ENCODE assay signal across 1 cellular context in genomic region chr16:30429678-30430427, GRCh38.
TF ChIP-seq lines count a peak whose summit lies in the region.

Gene DCTPP1, minus strand, starts transcription at chr16:30430030. Its CDS starts 50 bp downstream, at chr16:30429980.

TF ChIP-seq in HepG2, 621 proteins besides CTCF, POLR2A, EP300 and RAD21 (continued from another document and continues in another):
- TF ChIP-seq ZUFSP (CRISPR knock-in tag; IDR thresholded peaks at IDR 0.05; ENCODE audit: borderline replicate concordance) (no peak), NR2F2 (IDR thresholded peaks at IDR 0.05; ENCODE audit: borderline replicate concordance, low read depth) (0 out of 2 replicates have a peak, but pooled peaks have one; percentile 42), PITX1 (CRISPR knock-in tag; IDR thresholded peaks at IDR 0.05) (no peak; the same call in 1 of the 2 replicates), TCF12 (IDR thresholded peaks at IDR 0.05) (no peak), TCF12 (CRISPR knock-in tag; IDR thresholded peaks at IDR 0.05) (peak; percentile 20; the same call in 1 of the 2 replicates), RFX5 (IDR thresholded peaks at IDR 0.05; ENCODE audit: low read depth, low read length) (peak; percentile 48; the same call in 1 of the 2 replicates), ATF7 (IDR thresholded peaks at IDR 0.05) (peak; percentile 28; the same call in 1 of the 2 replicates), ATF7 (CRISPR knock-in tag; IDR thresholded peaks at IDR 0.05) (peak; percentile 76; the same call in 1 of the 2 replicates), CCDC6 (CRISPR knock-in tag; IDR thresholded peaks at IDR 0.05) (peak; percentile 84), LCORL (IDR thresholded peaks at IDR 0.05) (peak; percentile 47; the same call in 1 of the 2 replicates), LCORL (CRISPR knock-in tag; IDR thresholded peaks at IDR 0.05) (peak; percentile 74; the same call in 1 of the 2 replicates), GPN1 (CRISPR knock-in tag; IDR thresholded peaks at IDR 0.05; ENCODE audit: borderline replicate concordance) (no peak), ZNF570 (CRISPR knock-in tag; IDR thresholded peaks at IDR 0.05; ENCODE audit: borderline replicate concordance) (peak; percentile 61; the same call in 1 of the 2 replicates), HINFP (CRISPR knock-in tag; IDR thresholded peaks at IDR 0.05; ENCODE audit: low read depth) (0 out of 2 replicates have a peak, but pooled peaks have one; percentile 21), MIER3 (CRISPR knock-in tag; IDR thresholded peaks at IDR 0.05; ENCODE audit: borderline replicate concordance) (peak; percentile 73), ZSCAN22 (CRISPR knock-in tag; IDR thresholded peaks at IDR 0.05) (peak; percentile 72; the same call in 1 of the 2 replicates), MED13 (CRISPR knock-in tag; IDR thresholded peaks at IDR 0.05) (0 out of 2 replicates have a peak, but pooled peaks have one; percentile 35), HNF1A (IDR thresholded peaks at IDR 0.05; ENCODE audit: low read depth) (no peak; the same call in 1 of the 2 replicates), HNF1A (CRISPR knock-in tag; IDR thresholded peaks at IDR 0.05; ENCODE audit: borderline replicate concordance) (peak; percentile 48), ZNF3 (CRISPR knock-in tag; IDR thresholded peaks at IDR 0.05) (no peak), SNAI1 (CRISPR knock-in tag; IDR thresholded peaks at IDR 0.05; ENCODE audit: borderline replicate concordance) (peak; percentile 96; the same call in 1 of the 2 replicates), HMGXB3 (CRISPR knock-in tag; IDR thresholded peaks at IDR 0.05; ENCODE audit: borderline replicate concordance) (peak; percentile 95), RNF219 (CRISPR knock-in tag; IDR thresholded peaks at IDR 0.05) (no peak), SP2 (CRISPR knock-in tag; IDR thresholded peaks at IDR 0.05) (peak; percentile 92), ERF (CRISPR knock-in tag; IDR thresholded peaks at IDR 0.05) (peak; percentile 95), SRSF4 (IDR thresholded peaks at IDR 0.05; ENCODE audit: low read depth, low read length, poor library complexity, severe bottlenecking) (no peak), ZNF354B (CRISPR knock-in tag; IDR thresholded peaks at IDR 0.05) (no peak; the same call in none of the 2 replicates), ZNF292 (CRISPR knock-in tag; IDR thresholded peaks at IDR 0.05; ENCODE audit: borderline replicate concordance, low read depth) (peak; percentile 48; the same call in 1 of the 2 replicates), ISL2 (CRISPR knock-in tag; IDR thresholded peaks at IDR 0.05) (peak; percentile 86), GZF1 (CRISPR knock-in tag; IDR thresholded peaks at IDR 0.05) (peak; percentile 71; the same call in 1 of the 2 replicates), ARNTL (CRISPR knock-in tag; IDR thresholded peaks at IDR 0.05) (peak; percentile 37; the same call in 1 of the 2 replicates), HOMEZ (CRISPR knock-in tag; IDR thresholded peaks at IDR 0.05; ENCODE audit: low read depth) (peak; percentile 90), ATF3 (CRISPR knock-in tag; IDR thresholded peaks at IDR 0.05) (0 out of 2 replicates have a peak, but pooled peaks have one; percentile 25), CREBL2 (CRISPR knock-in tag; IDR thresholded peaks at IDR 0.05; ENCODE audit: borderline replicate concordance) (no peak; the same call in 1 of the 2 replicates), NCOR1 (IDR thresholded peaks at IDR 0.05; ENCODE audit: borderline replicate concordance, low read length) (peak; percentile 64; the same call in 1 of the 2 replicates), SALL1 (CRISPR knock-in tag; IDR thresholded peaks at IDR 0.05) (peak; percentile 81), RORA (CRISPR knock-in tag; IDR thresholded peaks at IDR 0.05) (no peak), TFAP4 (IDR thresholded peaks at IDR 0.05; ENCODE audit: borderline replicate concordance, low read depth) (no peak), ZNF672 (CRISPR knock-in tag; IDR thresholded peaks at IDR 0.05) (no peak), ZNF18 (CRISPR knock-in tag; IDR thresholded peaks at IDR 0.05; ENCODE audit: insufficient replicate concordance) (no peak), ARID2 (CRISPR knock-in tag; IDR thresholded peaks at IDR 0.05; ENCODE audit: borderline replicate concordance) (peak; percentile 95; the same call in 1 of the 2 replicates), ZKSCAN8 (CRISPR knock-in tag; IDR thresholded peaks at IDR 0.05; ENCODE audit: borderline replicate concordance) (peak; percentile 73), ZNF205 (CRISPR knock-in tag; IDR thresholded peaks at IDR 0.05) (peak; percentile 56; the same call in 1 of the 2 replicates), ZNF883 (CRISPR knock-in tag; IDR thresholded peaks at IDR 0.05; ENCODE audit: not compliant biosample characterization) (peak; percentile 70), GTF2F1 (IDR thresholded peaks at IDR 0.05; ENCODE audit: low read length) (no peak)
